In genomic region chrX:68443155-68443868, GRCh38 we compare ENCODE assay signal across 9 cellular contexts. TPM values are rescaled to one million over a fixed set of nuclear protein-coding genes. Genes with fewer than 3 reads are reported as not detected.
DNase-seq lines count a peak whose midpoint lies in the region; ATAC-seq and TF ChIP-seq lines count a peak whose summit lies in the region.
"Had no signal": no experiment of that assay in that cellular context is flagged by ENCODE, and none has a peak within 500 bp of the region (broad histone marks: within the 10 kb centered on the region; RNA-seq: fewer than 3 reads in every experiment).

No MANE protein-coding gene starts in this region.

- no peak overlapping the region for H2BK15ac ChIP-seq in IMR-90 (ENCODE audit: low read depth, low read length)

- H4K8ac ChIP-seq in IMR-90 (ENCODE audit: low read depth in 2 of 2, low read length in 2 of 2) = no peak overlapping the region

- BruUV-seq in IMR-90 (replicated peaks; lab: Mats Ljungman, UMichigan) = no TSS peak

- no peak overlapping the region for H3K23ac ChIP-seq in IMR-90 (ENCODE audit: low read depth, low read length)

- H2BK20ac ChIP-seq in IMR-90 (ENCODE audit: low read depth, low read length) = no peak overlapping the region

- H3K18ac ChIP-seq in IMR-90 (ENCODE audit: low read depth, low read length) = no peak overlapping the region

- DNase-seq in stimulated activated CD4-positive, alpha-beta T cell treated with anti-CD3 and anti-CD28 coated beads, Interleukin-15, amount 100 ng/mL, for 24 hours = peak; percentile 20
- no peak for DNase-seq in stimulated activated CD4-positive, alpha-beta T cell treated with anti-CD3 and anti-CD28 coated beads, Interleukin-1b, Interleukin-23, amount 100 ng/mL, for 48 hours
- DNase-seq in IMR-90 (peak; percentile 15), adipocyte (ENCODE audit: low read depth) (peak; percentile 40), upper lobe of right lung (no peak), right atrium auricular region (ENCODE audit: low spot score) (no peak), colonic mucosa (no peak)
- DNase-seq: COR-L47 had no signal

- CTCF ChIA-PET in IMR-90 (lab: Yijun Ruan, JAX) = no interaction called here

- H3K36me3 ChIP-seq in IMR-90 (ENCODE audit: control insufficient read depth, insufficient read depth, low read length) = no peaks in the 10 kb centered on the region
- H3K36me3 ChIP-seq in adipocyte (ENCODE audit: control insufficient read depth, insufficient read depth, low read length, severe bottlenecking) = no peaks in the 10 kb centered on the region
- no peaks in the 10 kb centered on the region for H3K36me3 ChIP-seq in upper lobe of right lung
- H3K36me3 ChIP-seq in right atrium auricular region = no peaks in the 10 kb centered on the region
- H3K36me3 ChIP-seq in colonic mucosa = no peaks in the 10 kb centered on the region

- intact Hi-C loops in IMR-90 (cut with micrococcal nuclease) (no loop called here), upper lobe of right lung (cut with DNase I) (no loop called here), colonic mucosa (cut with DNase I) (no loop called here)

- no peak for TF ChIP-seq POLR2A in IMR-90 (IDR thresholded peaks at IDR 0.05; ENCODE audit: low read depth, low read length)

- H2AFZ ChIP-seq in IMR-90 (replicated peaks; ENCODE audit: low read length, poor library complexity) = no peak overlapping the region

- no peak overlapping the region for H3K4me2 ChIP-seq in IMR-90 (ENCODE audit: low read depth, low read length)

- H3K4me3 ChIP-seq in IMR-90 (ENCODE audit: insufficient read depth, low read depth, low read length) = no peak overlapping the region
- H3K4me3 ChIP-seq in adipocyte (ENCODE audit: low read length) = no peak overlapping the region
- no peak overlapping the region for H3K4me3 ChIP-seq in upper lobe of right lung
- no peak overlapping the region for H3K4me3 ChIP-seq in right atrium auricular region
- no peak overlapping the region for H3K4me3 ChIP-seq in colonic mucosa

- H2AK5ac ChIP-seq in IMR-90 (ENCODE audit: low read depth, low read length) = no peak overlapping the region

- no peak for TF ChIP-seq CTCF in IMR-90 (conservative IDR thresholded peaks at IDR 0.05; ENCODE audit: low read depth, low read length)
- no peak for TF ChIP-seq CTCF in upper lobe of right lung (IDR thresholded peaks at IDR 0.05)
- TF ChIP-seq CTCF in right atrium auricular region (IDR thresholded peaks at IDR 0.05) = no peak
- TF ChIP-seq CTCF in colonic mucosa (IDR thresholded peaks at IDR 0.05) = no peak

- no peak overlapping the region for H4K5ac ChIP-seq in IMR-90 (ENCODE audit: low read depth, low read length)

- no peaks in the 10 kb centered on the region for H3K9me1 ChIP-seq in IMR-90 (ENCODE audit: insufficient read depth, low read length)

- in situ Hi-C loops in IMR-90 (cut with MboI; ENCODE audit: low sequenced_read_pairs) = no loop called here

- no peak overlapping the region for H3K9ac ChIP-seq in IMR-90 (ENCODE audit: low read depth, low read length)
- H3K9ac ChIP-seq in adipocyte (ENCODE audit: low read length) = no peak overlapping the region
- H3K9ac ChIP-seq in colonic mucosa (ENCODE audit: low read depth in 2 of 2, low read length in 2 of 2) = no peak overlapping the region

- H3K9me3 ChIP-seq in IMR-90 (ENCODE audit: control insufficient read depth, insufficient read depth, low read length) = no peaks in the 10 kb centered on the region
- H3K9me3 ChIP-seq in adipocyte (ENCODE audit: control insufficient read depth, low read length) = no peaks in the 10 kb centered on the region
- H3K9me3 ChIP-seq in upper lobe of right lung = no peaks in the 10 kb centered on the region
- H3K9me3 ChIP-seq in right atrium auricular region = no peaks in the 10 kb centered on the region
- no peaks in the 10 kb centered on the region for H3K9me3 ChIP-seq in colonic mucosa

- H3K14ac ChIP-seq in IMR-90 (replicated peaks; ENCODE audit: low read depth, low read length) = no peak overlapping the region

- no peak overlapping the region for H4K91ac ChIP-seq in IMR-90 (ENCODE audit: insufficient read depth, low read depth, low read length)

- no peak overlapping the region for H2AK9ac ChIP-seq in IMR-90 (replicated peaks; ENCODE audit: low read depth, low read length, poor library complexity)

- no peak for TF ChIP-seq RAD21 in IMR-90 (IDR thresholded peaks at IDR 0.05; ENCODE audit: low read length)

- no peaks in the 10 kb centered on the region for H4K20me1 ChIP-seq in IMR-90 (ENCODE audit: insufficient read depth, low read length)

- no CpG with 5 or more reads among the region's 6 CpGs for WGBS in IMR-90 (ENCODE audit: extremely low coverage in 2 of 2, insufficient read length in 1 of 2), 2 experiments

- no peak overlapping the region for H2BK5ac ChIP-seq in IMR-90 (ENCODE audit: low read depth, low read length, poor library complexity, severe bottlenecking)

- no peak overlapping the region for H2BK120ac ChIP-seq in IMR-90 (ENCODE audit: low read depth, low read length)

- H3K27ac ChIP-seq in IMR-90 (ENCODE audit: insufficient read depth, low read length) (no peak overlapping the region), upper lobe of right lung (no peak overlapping the region), right atrium auricular region (no peak overlapping the region), colonic mucosa (no peak overlapping the region)

- dilution Hi-C loops in IMR-90 (cut with HindIII; ENCODE audit: low sequenced_read_pairs, unreplicated experiment) = no loop called here

- no peak overlapping the region for H3K4ac ChIP-seq in IMR-90 (ENCODE audit: low read depth, low read length)

- POLR2A ChIA-PET in IMR-90 (lab: Charles Lee; ENCODE audit: unreplicated experiment) = no interaction called here

- H3K27me3 ChIP-seq in IMR-90 (ENCODE audit: control insufficient read depth, insufficient read depth, low read length) (peaks cover 2% of the 10 kb centered on the region; the same call in 1 of the 2 replicates), adipocyte (replicated peaks; ENCODE audit: control insufficient read depth, insufficient read depth, low read length) (no peaks in the 10 kb centered on the region), upper lobe of right lung (no peaks in the 10 kb centered on the region), right atrium auricular region (no peaks in the 10 kb centered on the region), colonic mucosa (no peaks in the 10 kb centered on the region)

- H3K56ac ChIP-seq in IMR-90 (ENCODE audit: extremely low read depth, insufficient read depth, low read length) = no peak overlapping the region

- H3K79me1 ChIP-seq in IMR-90 (ENCODE audit: low read depth in 1 of 2, low read length in 2 of 2) = no peaks in the 10 kb centered on the region

- ATAC-seq in IMR-90 (ENCODE audit: low read depth) (no peak), upper lobe of right lung (peak; percentile 56), esophagus mucosa (no peak)

- H3K4me1 ChIP-seq in IMR-90 (ENCODE audit: control insufficient read depth, insufficient read depth, low read length) = no peaks in the 10 kb centered on the region
- H3K4me1 ChIP-seq in adipocyte (ENCODE audit: control insufficient read depth, insufficient read depth, low read length) = peaks cover 4% of the 10 kb centered on the region
- H3K4me1 ChIP-seq in upper lobe of right lung = no peaks in the 10 kb centered on the region
- peaks cover 0 to 8% of the 10 kb centered on the region in 2 donors for H3K4me1 ChIP-seq in right atrium auricular region
- no peaks in the 10 kb centered on the region for H3K4me1 ChIP-seq in colonic mucosa

TF ChIP-seq in IMR-90, 13 proteins besides CTCF, POLR2A, EP300 and RAD21 (continues in another document):
- TF ChIP-seq RCOR1 (IDR thresholded peaks at IDR 0.05; ENCODE audit: insufficient replicate concordance, low read length) (no peak), MXI1 (IDR thresholded peaks at IDR 0.05; ENCODE audit: borderline replicate concordance, low read depth, low read length) (no peak), ELK1 (IDR thresholded peaks at IDR 0.05; ENCODE audit: borderline replicate concordance, low read depth, low read length) (no peak), USF2 (IDR thresholded peaks at IDR 0.05; ENCODE audit: low read depth, low read length) (no peak), CEBPB (IDR thresholded peaks at IDR 0.05; ENCODE audit: low read depth, low read length) (no peak), SMC3 (IDR thresholded peaks at IDR 0.05; ENCODE audit: low read depth, low read length) (no peak), NFE2L2 (IDR thresholded peaks at IDR 0.05; ENCODE audit: low read depth, low read length) (no peak), MAFK (IDR thresholded peaks at IDR 0.05; ENCODE audit: low read depth, low read length) (no peak), CHD1 (IDR thresholded peaks at IDR 0.05; ENCODE audit: low read depth, low read length) (no peak), RFX5 (IDR thresholded peaks at IDR 0.05; ENCODE audit: low read depth, low read length) (no peak)

RNA-seq across cellular contexts. Expression of gene OPHN1, which starts 10.0 kb away (rescaled TPM):
- total RNA-seq in IMR-90 (2012; rRNA removed) (12.5 and 13.1 TPM in 2 replicates), upper lobe of right lung (9.8 TPM), esophagus mucosa (4.7 TPM), right atrium auricular region (1 to 10 TPM; 2.5 to 4.3 TPM), colonic mucosa (1 to 10 TPM; 4.8 to 6.8 TPM)
- 4.0 and 4.5 TPM in 2 replicates for polyA plus RNA-seq in IMR-90 (2012; rRNA removed)
- 0.83 and 1.4 TPM in 2 replicates for polyA plus RNA-seq in IMR-90 (2012; cell fraction: cytosol; rRNA removed)
- polyA plus RNA-seq in IMR-90 (2012; cell fraction: nucleus; rRNA removed; ENCODE audit: low replicate concordance) = 4.3 and 8.4 TPM in 2 replicates

RNA-seq across cellular contexts. Expression of gene YIPF6, which starts 55.5 kb away (rescaled TPM):
- total RNA-seq in IMR-90 (2012; rRNA removed) = 22.4 and 30.8 TPM in 2 replicates
- 9.7 TPM in 2 replicates for polyA plus RNA-seq in IMR-90 (2012; rRNA removed)
- 2.0 and 6.3 TPM in 2 replicates for polyA plus RNA-seq in IMR-90 (2012; cell fraction: cytosol; rRNA removed)
- 1.3 and 7.5 TPM in 2 replicates for polyA plus RNA-seq in IMR-90 (2012; cell fraction: nucleus; rRNA removed; ENCODE audit: low replicate concordance)
- total RNA-seq in upper lobe of right lung = 44.5 TPM
- 24.0 TPM for total RNA-seq in esophagus mucosa
- 10 to 100 TPM; 20.1 to 23.4 TPM for total RNA-seq in right atrium auricular region
- total RNA-seq in colonic mucosa = 10 to 100 TPM; 44.3 to 58.1 TPM

Comparison
In these comparisons a context has a peak if more than half of its experiments do, and no peak if none do; other contexts are left out.
1. DNase-seq: peak in stimulated activated CD4-positive, alpha-beta T cell treated with anti-CD3 and anti-CD28 coated beads, Interleukin-15, amount 100 ng/mL, for 24 hours (single experiment), IMR-90 (single experiment) and adipocyte (single experiment); none in stimulated activated CD4-positive, alpha-beta T cell treated with anti-CD3 and anti-CD28 coated beads, Interleukin-1b, Interleukin-23, amount 100 ng/mL, for 48 hours (single experiment), upper lobe of right lung (single experiment), right atrium auricular region (single experiment) and colonic mucosa (single experiment).